ENCODE assay signal across 32 cellular contexts in genomic region chr10:70270952-70271351, GRCh38. TPM values are rescaled to one million over a fixed set of nuclear protein-coding genes. Genes with fewer than 3 reads are reported as not detected.
"Had no signal": no experiment of that assay in that cellular context is flagged by ENCODE, and none has a peak within 500 bp of the region (broad histone marks: within the 10 kb centered on the region; RNA-seq: fewer than 3 reads in every experiment).

No MANE protein-coding gene starts in this region.

- H3K36me3 ChIP-seq: esophagus muscularis mucosa, heart left ventricle, ovary, prostate gland, uterus had no signal

- H3K4me1 ChIP-seq: prostate gland, uterus had no signal

- H3K36me3 Mint-ChIP-seq: immature natural killer cell, type B pancreatic cell had no signal

- FAIRE-seq: bronchial epithelial cell, kidney, TTC549 had no signal

- H3K4me3 Mint-ChIP-seq: activated CD4-positive, alpha-beta T cell treated with anti-CD3 and anti-CD28 coated beads, Interleukin-2, amount 10 ng/mL, durations not matched to agents 7 days and 5 days; activated naive CD8-positive, alpha-beta T cell; activated T-cell treated with anti-CD3 and anti-CD28 coated beads, Interleukin-2, amount 50 U/mL, for 24 hours; central memory CD8-positive, alpha-beta T cell; immature natural killer cell; stimulated activated naive CD8-positive, alpha-beta T cell treated with anti-CD3 and anti-CD28 coated beads, Interleukin-15, Interleukin-2, amounts not matched to agents 100 ng/mL and 50 ng/mL, for 24 hours; type B pancreatic cell had no signal

- H3K27me3 Mint-ChIP-seq: activated naive CD8-positive, alpha-beta T cell; activated T-cell treated with anti-CD3 and anti-CD28 coated beads, Interleukin-2, amount 50 U/mL, for 24 hours; central memory CD8-positive, alpha-beta T cell; stimulated activated naive CD8-positive, alpha-beta T cell treated with anti-CD3 and anti-CD28 coated beads, Interleukin-15, Interleukin-2, amounts not matched to agents 100 ng/mL and 50 ng/mL, for 24 hours had no signal

- ATAC-seq: foreskin keratinocyte, heart left ventricle, left colon, sciatic nerve had no signal

- H3K4me3 ChIP-seq: esophagus muscularis mucosa, heart left ventricle, ovary, prostate gland, skin epidermis, uterus had no signal

- H3K27me3 ChIP-seq: esophagus muscularis mucosa, foreskin keratinocyte, heart left ventricle, ovary, uterus had no signal

- H3K27ac Mint-ChIP-seq: activated CD4-positive, alpha-beta T cell treated with anti-CD3 and anti-CD28 coated beads, Interleukin-2, amount 10 ng/mL, durations not matched to agents 7 days and 5 days; activated naive CD8-positive, alpha-beta T cell; activated T-cell treated with anti-CD3 and anti-CD28 coated beads, Interleukin-2, amount 50 U/mL, for 24 hours; activated T-helper 2 cell treated with anti-CD3 and anti-CD28 coated beads, Interferon-gamma antibody, Interleukin-2, Interleukin-4, amounts not matched to agents 10 μg/mL and 5 μg/mL and 100 μg/mL, durations not matched to agents 14 hours and 24 hours and 36 hours; immature natural killer cell; stimulated activated naive CD8-positive, alpha-beta T cell treated with anti-CD3 and anti-CD28 coated beads, Interleukin-15, Interleukin-2, amounts not matched to agents 100 ng/mL and 50 ng/mL, for 24 hours; type B pancreatic cell had no signal

- H3K9me3 Mint-ChIP-seq: activated CD4-positive, alpha-beta T cell treated with anti-CD3 and anti-CD28 coated beads, Interleukin-2, amount 10 ng/mL, durations not matched to agents 7 days and 5 days; activated T-cell treated with anti-CD3 and anti-CD28 coated beads, Interleukin-2, amount 50 U/mL, for 24 hours; central memory CD8-positive, alpha-beta T cell; stimulated activated naive CD8-positive, alpha-beta T cell treated with anti-CD3 and anti-CD28 coated beads, Interleukin-15, Interleukin-2, amounts not matched to agents 100 ng/mL and 50 ng/mL, for 24 hours; type B pancreatic cell had no signal

- DNase-seq: activated CD4-positive, alpha-beta T cell treated with anti-CD3 and anti-CD28 coated beads, Interleukin-2, amount 10 ng/mL, durations not matched to agents 7 days and 5 days; activated CD8-positive, alpha-beta memory T cell treated with anti-CD3 and anti-CD28 coated beads, Interleukin-2, amount 50 U/mL, for 48 hours; activated T-cell treated with anti-CD3 and anti-CD28 coated beads, Interleukin-2, amount 50 U/mL, for 24 hours; anterior cingulate cortex; dermis blood vessel endothelial cell; effector CD4-positive, alpha-beta T cell; foreskin keratinocyte; heart left ventricle; hypothalamus; immature natural killer cell; kidney; left colon; mammary epithelial cell; ovary; retina; stimulated activated CD4-positive, alpha-beta T cell treated with anti-CD3 and anti-CD28 coated beads, Interleukin-12 subunit alpha, Interleukin-12 subunit beta, amount 100 ng/mL, for 4 hours; stimulated activated CD4-positive, alpha-beta T cell treated with anti-CD3 and anti-CD28 coated beads, Interleukin-4, amount 100 ng/mL, for 1 hour; substantia nigra; T-helper 9 cell; uterus had no signal

- H3K9me3 ChIP-seq: ovary, prostate gland, uterus had no signal

- H3K27ac ChIP-seq: esophagus muscularis mucosa, foreskin keratinocyte, heart left ventricle, ovary, prostate gland, uterus, VCaP had no signal

RNA-seq across cellular contexts. Expression of gene NPFFR1, which starts 12.9 kb away (rescaled TPM):
- total RNA-seq: activated CD4-positive, alpha-beta T cell treated with anti-CD3 and anti-CD28 coated beads, Interleukin-2, amount 10 ng/mL, durations not matched to agents 7 days and 5 days; activated T-helper 2 cell treated with anti-CD3 and anti-CD28 coated beads, Interferon-gamma antibody, Interleukin-2, Interleukin-4, amounts not matched to agents 10 μg/mL and 5 μg/mL and 100 μg/mL, durations not matched to agents 14 hours and 24 hours and 36 hours; bronchial epithelial cell; dermis blood vessel endothelial cell; esophagus muscularis mucosa; foreskin keratinocyte had no signal
